1 cellular context compared by ENCODE assay signal in genomic region chr17:81034779-81035388, GRCh38.
TF ChIP-seq lines count a peak whose summit lies in the region.

Gene BAIAP2 (plus strand): TSS chr17:81035151. CDS start chr17:81035255, 104 bp downstream.

TF ChIP-seq in H1, 55 proteins besides CTCF, POLR2A, EP300 and RAD21:
- TF ChIP-seq GTF2F1 (IDR thresholded peaks at IDR 0.05; ENCODE audit: borderline replicate concordance, low read depth, low read length) (peak; percentile 92), GABPA (IDR thresholded peaks at IDR 0.05; ENCODE audit: borderline replicate concordance, insufficient read depth, low read length) (0 out of 2 replicates have a peak, but pooled peaks have one; percentile 11), SP2 (IDR thresholded peaks at IDR 0.05; ENCODE audit: low read length) (peak; percentile 34; the same call in 1 of the 2 replicates), SP1 (IDR thresholded peaks at IDR 0.05; ENCODE audit: low read depth, low read length) (peak; percentile 75), POLR2AphosphoS5 (IDR thresholded peaks at IDR 0.05; ENCODE audit: low read depth, low read length) (peak; percentile 98), SP4 (IDR thresholded peaks at IDR 0.05; ENCODE audit: low read length) (0 out of 2 replicates have a peak, but pooled peaks have one; percentile 28), CBX5 (IDR thresholded peaks at IDR 0.05; ENCODE audit: low read depth, low read length) (no peak), CHD1 (IDR thresholded peaks at IDR 0.05; ENCODE audit: low read depth, low read length) (no peak), MAX (IDR thresholded peaks at IDR 0.05) (0 out of 2 replicates have a peak, but pooled peaks have one; percentile 20), SRF (IDR thresholded peaks at IDR 0.05; ENCODE audit: low read depth, low read length) (no peak), YY1 (IDR thresholded peaks at IDR 0.05; ENCODE audit: low read depth, low read length) (no peak), TAF7 (optimal IDR thresholded peaks at IDR 0.05; ENCODE audit: borderline replicate concordance, low read depth, low read length) (peak; percentile 87), TAF1 (IDR thresholded peaks at IDR 0.05; ENCODE audit: low read depth, low read length) (peak; percentile 94), PHF8 (conservative IDR thresholded peaks at IDR 0.05; ENCODE audit: low read depth, low read length) (peak; percentile 90), CHD2 (IDR thresholded peaks at IDR 0.05; ENCODE audit: low read length) (peak; percentile 63), ZNF274 (IDR thresholded peaks at IDR 0.05; ENCODE audit: borderline replicate concordance, extremely low read depth, low read length) (no peak), SIN3A (conservative IDR thresholded peaks at IDR 0.05 in 1 of 2, IDR thresholded peaks at IDR 0.05 in 1 of 2; ENCODE audit: low read depth in 1 of 2, low read length in 2 of 2) (peak; percentile 38; a peak in 1 of 4 replicates), TBP (IDR thresholded peaks at IDR 0.05; ENCODE audit: low read depth, low read length) (peak; percentile 96), CTBP2 (IDR thresholded peaks at IDR 0.05; ENCODE audit: borderline replicate concordance, insufficient read depth, insufficient read length, low read length) (no peak)
